1 cellular context compared by ENCODE assay signal in genomic region chr12:88419794-88420193, GRCh38.
TF ChIP-seq lines count a peak whose summit lies in the region.

No MANE protein-coding gene starts in this region.

TF ChIP-seq in SK-N-SH, 30 proteins besides CTCF, POLR2A, EP300 and RAD21 (continued from another document):
- TF ChIP-seq ZBTB33 (IDR thresholded peaks at IDR 0.05; ENCODE audit: borderline replicate concordance, low read depth): peak; percentile 33; the same call in 1 of the 2 replicates
- no peak for TF ChIP-seq EZH2phosphoT487 (IDR thresholded peaks at IDR 0.05; ENCODE audit: borderline replicate concordance, low read depth)
- TF ChIP-seq MXI1 (IDR thresholded peaks at IDR 0.05; ENCODE audit: low read depth, low read length): no peak
- peak; percentile 83 for TF ChIP-seq TEAD4 (IDR thresholded peaks at IDR 0.05; ENCODE audit: borderline replicate concordance, insufficient read depth)
- no peak for TF ChIP-seq ELF1 (IDR thresholded peaks at IDR 0.05)
- no peak for TF ChIP-seq FOXJ3 (CRISPR knock-in tag; IDR thresholded peaks at IDR 0.05)
- TF ChIP-seq USF1 (IDR thresholded peaks at IDR 0.05; ENCODE audit: borderline replicate concordance, low read depth): peak; percentile 71; the same call in 1 of the 2 replicates
- no peak for TF ChIP-seq GABPA (IDR thresholded peaks at IDR 0.05; ENCODE audit: low read depth)
- TF ChIP-seq SIN3A (IDR thresholded peaks at IDR 0.05; ENCODE audit: borderline replicate concordance, low read depth, low read length): no peak
- TF ChIP-seq JUND (IDR thresholded peaks at IDR 0.05): peak; percentile 68
- TF ChIP-seq RFX5 (IDR thresholded peaks at IDR 0.05; ENCODE audit: low read length): no peak
- TF ChIP-seq, protein P1, sequence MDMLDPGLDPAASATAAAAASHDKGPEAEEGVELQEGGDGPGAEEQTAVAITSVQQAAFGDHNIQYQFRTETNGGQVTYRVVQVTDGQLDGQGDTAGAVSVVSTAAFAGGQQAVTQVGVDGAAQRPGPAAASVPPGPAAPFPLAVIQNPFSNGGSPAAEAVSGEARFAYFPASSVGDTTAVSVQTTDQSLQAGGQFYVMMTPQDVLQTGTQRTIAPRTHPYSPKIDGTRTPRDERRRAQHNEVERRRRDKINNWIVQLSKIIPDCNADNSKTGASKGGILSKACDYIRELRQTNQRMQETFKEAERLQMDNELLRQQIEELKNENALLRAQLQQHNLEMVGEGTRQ (IDR thresholded peaks at IDR 0.05; ENCODE audit: borderline replicate concordance, low read depth, low read length): no peak
- TF ChIP-seq, protein P2, sequence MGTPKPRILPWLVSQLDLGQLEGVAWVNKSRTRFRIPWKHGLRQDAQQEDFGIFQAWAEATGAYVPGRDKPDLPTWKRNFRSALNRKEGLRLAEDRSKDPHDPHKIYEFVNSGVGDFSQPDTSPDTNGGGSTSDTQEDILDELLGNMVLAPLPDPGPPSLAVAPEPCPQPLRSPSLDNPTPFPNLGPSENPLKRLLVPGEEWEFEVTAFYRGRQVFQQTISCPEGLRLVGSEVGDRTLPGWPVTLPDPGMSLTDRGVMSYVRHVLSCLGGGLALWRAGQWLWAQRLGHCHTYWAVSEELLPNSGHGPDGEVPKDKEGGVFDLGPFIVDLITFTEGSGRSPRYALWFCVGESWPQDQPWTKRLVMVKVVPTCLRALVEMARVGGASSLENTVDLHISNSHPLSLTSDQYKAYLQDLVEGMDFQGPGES (IDR thresholded peaks at IDR 0.05; ENCODE audit: low read depth, low read length): no peak
- peak; percentile 88 for TF ChIP-seq TCF12 (IDR thresholded peaks at IDR 0.05)
- TF ChIP-seq SMC3 (IDR thresholded peaks at IDR 0.05; ENCODE audit: low read depth, low read length): no peak
- peak; percentile 63; the same call in 1 of the 2 replicates for TF ChIP-seq RXRA (IDR thresholded peaks at IDR 0.05; ENCODE audit: borderline replicate concordance, low read depth)
- no peak; the same call in 1 of the 2 replicates for TF ChIP-seq YY1 (IDR thresholded peaks at IDR 0.05; ENCODE audit: low read depth)
- no peak for TF ChIP-seq NRF1 (IDR thresholded peaks at IDR 0.05; ENCODE audit: low read depth, low read length)
TF ChIP-seq in SK-N-SH: peak in this region for 13.
